ENCODE assay signal across 8 cellular contexts in genomic region chr7:30504347-30505173, GRCh38. TPM values are rescaled to one million over a fixed set of nuclear protein-coding genes. Genes with fewer than 3 reads are reported as not detected.
A peak's percentile ranks its signal among the peaks of the same experiment; 100 is the strongest.
DNase-seq lines count a peak whose midpoint lies in the region; ATAC-seq, FAIRE-seq and TF ChIP-seq lines count a peak whose summit lies in the region.

GGCT (minus strand) TSS chr7:30504829; CDS start chr7:30504709, 120 bp downstream.

- WGBS in HUES64, result 2% methylated on average over 61 of the region's 61 CpGs

- peak; percentile 94 for FAIRE-seq in endometrium (lab: Jason Lieb, UNC)

- peak within 1 kb of the TSS; percentile 61; the same call in 1 of the 2 replicates for H2AFZ ChIP-seq in OCI-LY1 (ENCODE audit: low read length)

- H3K4me1 Mint-ChIP-seq in mesothelial cell of epicardium, result peaks cover 49% of the 10 kb centered on the region

- H4K20me1 ChIP-seq in OCI-LY1 (ENCODE audit: insufficient read depth, low read length), result no peaks in the 10 kb centered on the region

- no peaks in the 10 kb centered on the region for H3K9me2 ChIP-seq in OCI-LY1 (ENCODE audit: low read depth, low read length)

- peak within 1 kb of the TSS; percentile 79 for H3K4me3 ChIP-seq in HUES64 (ENCODE audit: low read length)
- peak within 1 kb of the TSS; percentile 70 for H3K4me3 ChIP-seq in OCI-LY1 (ENCODE audit: low read depth, low read length, poor library complexity, severe bottlenecking)

- ATAC-seq in GM21447 (IDR thresholded peaks at IDR 0.05; ENCODE audit: unreplicated experiment), result peak; percentile 99

- H3K27ac ChIP-seq in HUES64 (ENCODE audit: low read depth, low read length) (peak within 1 kb of the TSS; percentile 59), OCI-LY1 (ENCODE audit: low read depth, low read length, poor library complexity, severe bottlenecking) (no peak within 1 kb of the TSS)

- H3K36me3 ChIP-seq in HUES64 (ENCODE audit: insufficient read depth, low read length) (peaks cover 25% of the 10 kb centered on the region), OCI-LY1 (ENCODE audit: insufficient read depth, low read length) (peaks cover 20% of the 10 kb centered on the region)

- DNase-seq in D341Med (ENCODE audit: low spot score), result peak; percentile 99
- DNase-seq in activated CD8-positive, alpha-beta memory T cell treated with anti-CD3 and anti-CD28 coated beads, Interleukin-2, amount 50 U/mL, for 4 hours, result peak; percentile 96
- peak; percentile 91 to 94 for DNase-seq in mesothelial cell of epicardium (ENCODE audit: low spot score in 2 of 2, unreplicated experiment in 2 of 2)
- DNase-seq in stimulated activated CD8-positive, alpha-beta memory T cell treated with anti-CD3 and anti-CD28 coated beads, Interleukin-15, amount 100 ng/mL, for 48 hours (ENCODE audit: low read depth in 2 of 2), result peak; percentile 95 to 96

- no peaks in the 10 kb centered on the region for H3K27me3 Mint-ChIP-seq in mesothelial cell of epicardium (ENCODE audit: low read depth)

- H3K4me3 Mint-ChIP-seq in mesothelial cell of epicardium, result peak within 1 kb of the TSS; percentile 73

- 0 out of 2 replicates have a peak, but pooled peaks cover 8% of the 10 kb centered on the region for H3K4me1 ChIP-seq in HUES64 (ENCODE audit: insufficient read depth, low read length)
- H3K4me1 ChIP-seq in OCI-LY1 (ENCODE audit: insufficient read depth, low read length, severe bottlenecking), result peaks cover 32% of the 10 kb centered on the region

- peaks cover 11% of the 10 kb centered on the region for H3K9me3 Mint-ChIP-seq in mesothelial cell of epicardium

- H3K9ac ChIP-seq in HUES64 (ENCODE audit: low read depth, low read length), result peak within 1 kb of the TSS; percentile 92
- peak within 1 kb of the TSS; percentile 78 for H3K9ac ChIP-seq in OCI-LY1 (ENCODE audit: low read length)

- no peaks in the 10 kb centered on the region for H3F3A ChIP-seq in OCI-LY1 (ENCODE audit: insufficient read depth, low read length)

- H3K27ac Mint-ChIP-seq in mesothelial cell of epicardium, result peak within 1 kb of the TSS; percentile 87

- H3K27me3 ChIP-seq in HUES64 (ENCODE audit: insufficient read depth, low read length), result no peaks in the 10 kb centered on the region
- no peaks in the 10 kb centered on the region for H3K27me3 ChIP-seq in OCI-LY1 (ENCODE audit: insufficient read depth, low read length)

- H3K4me2 ChIP-seq in OCI-LY1 (ENCODE audit: low read length), result peak within 1 kb of the TSS; percentile 83

- H3K9me3 ChIP-seq in HUES64 (ENCODE audit: insufficient read depth, low read depth, low read length) (no peaks in the 10 kb centered on the region), OCI-LY1 (ENCODE audit: low read length) (0 out of 2 replicates have a peak, but pooled peaks cover 3% of the 10 kb centered on the region)

- TF ChIP-seq CTCF in OCI-LY1 (IDR thresholded peaks at IDR 0.05; ENCODE audit: low read length), result no peak
- TF ChIP-seq CTCF in mesothelial cell of epicardium (IDR thresholded peaks at IDR 0.05; ENCODE audit: unreplicated experiment), result no peak

- H3K36me3 Mint-ChIP-seq in mesothelial cell of epicardium, result no peaks in the 10 kb centered on the region

- H3K79me2 ChIP-seq in OCI-LY1 (ENCODE audit: insufficient read depth, low read length), result peaks cover 10% of the 10 kb centered on the region; the same call in 1 of the 2 replicates

RNA-seq across cellular contexts. Expression of gene GGCT, which starts in this region (rescaled TPM):
- 69.9 TPM for polyA plus RNA-seq in HUES64 (2013, experiment 1 of 2)
- 69.5 TPM for polyA plus RNA-seq in HUES64 (2013, experiment 2 of 2)
- total RNA-seq in mesothelial cell of epicardium, result 36.5 to 37.5 TPM (median 36.6 TPM) in 3 replicates
